Comparison of ENCODE assay signal across 9 cellular contexts in genomic region chr1:6491966-6492365, GRCh38. TPM values are rescaled to one million over a fixed set of nuclear protein-coding genes. Genes with fewer than 3 reads are reported as not detected.
DNase-seq lines count a peak whose midpoint lies in the region; ATAC-seq and TF ChIP-seq lines count a peak whose summit lies in the region.
"Had no signal": no experiment of that assay in that cellular context is flagged by ENCODE, and none has a peak within 500 bp of the region (broad histone marks: within the 10 kb centered on the region; RNA-seq: fewer than 3 reads in every experiment).

No MANE protein-coding gene starts in this region.

- TF ChIP-seq CTCF in left ventricle myocardium inferior (IDR thresholded peaks at IDR 0.05; ENCODE audit: borderline replicate concordance), result no peak
- no peak for TF ChIP-seq CTCF in VCaP (conservative IDR thresholded peaks at IDR 0.05)
- TF ChIP-seq CTCF in fibroblast of the aortic adventitia (IDR thresholded peaks at IDR 0.05; ENCODE audit: insufficient read depth, low read length), result no peak
- no peak for TF ChIP-seq CTCF in stomach (IDR thresholded peaks at IDR 0.05)
- TF ChIP-seq CTCF in left lung (IDR thresholded peaks at IDR 0.05), result no peak

- H3K27me3 ChIP-seq in left ventricle myocardium inferior (ENCODE audit: low read depth) (no peaks in the 10 kb centered on the region), stomach (peaks cover 0 to 32% (median 13%) of the 10 kb centered on the region in 3 donors), left lung (peaks cover 0 to 53% of the 10 kb centered on the region in 2 donors)

- H3K36me3 ChIP-seq in left ventricle myocardium inferior, result no peaks in the 10 kb centered on the region
- no peaks in the 10 kb centered on the region for H3K36me3 ChIP-seq in stomach
- H3K36me3 ChIP-seq in left lung, result no peaks in the 10 kb centered on the region

- no peaks in the 10 kb centered on the region for H3K9me3 ChIP-seq in left ventricle myocardium inferior (replicated peaks)
- no peaks in the 10 kb centered on the region for H3K9me3 ChIP-seq in stomach
- H3K9me3 ChIP-seq in left lung, result no peaks in the 10 kb centered on the region

- DNase-seq in left ventricle myocardium inferior, result no peak
- DNase-seq in left ventricle myocardium superior, result no peak
- no peak for DNase-seq in fibroblast of the aortic adventitia (ENCODE audit: low read depth)
- DNase-seq in stomach, result no peak
- DNase-seq in left lung, result no peak
- DNase-seq in NCI-H2081 (lab: John Stamatoyannopoulos, UW), result no peak
- DNase-seq in NCI-H1436 treated with DMSO at 0.1 percent for 48 hours (lab: John Stamatoyannopoulos, UW), result no peak
- DNase-seq: NCI-H1092 had no signal

- TF ChIP-seq POLR2A in stomach (IDR thresholded peaks at IDR 0.05), result no peak

- H3K27ac ChIP-seq in left ventricle myocardium inferior (replicated peaks) (peak overlapping the region; percentile 79), VCaP (0 out of 2 replicates have a peak overlapping the region, but pooled peaks have one; percentile 87), stomach (peak overlapping the region in 3 of 5 donors; percentile 26 to 88 (median 32)), left lung (no peak overlapping the region)

- ATAC-seq in left ventricle myocardium superior (no peak), left lung (no peak)

- H3K4me1 ChIP-seq in left ventricle myocardium inferior (peaks cover 99% of the 10 kb centered on the region), stomach (peaks cover 22 to 52% (median 43%) of the 10 kb centered on the region in 4 donors), left lung (peaks cover 11 to 26% of the 10 kb centered on the region in 2 donors)

- intact Hi-C loops in left ventricle myocardium inferior (cut with micrococcal nuclease) (no loop called here), left ventricle myocardium superior (cut with micrococcal nuclease) (no loop called here), stomach (cut with DNase I; ENCODE audit: low total_unique reads) (no loop called here), left lung (cut with DNase I) (no loop called here)

- WGBS in stomach, 5 donors, result 58 to 78% (median 73%) methylated on average over 4 to 10 of the region's 10 CpGs

- H3K4me3 ChIP-seq in left ventricle myocardium inferior (peak overlapping the region; percentile 69), fibroblast of the aortic adventitia (ENCODE audit: low read depth, low read length) (peak overlapping the region; percentile 88), stomach (no peak overlapping the region), left lung (no peak overlapping the region)

- no peak for TF ChIP-seq EP300 in stomach (IDR thresholded peaks at IDR 0.05)

RNA-seq across cellular contexts. Expression of gene PLEKHG5, which starts 0.5 kb away (rescaled TPM):
- 16.2 TPM for total RNA-seq in left ventricle myocardium inferior
- 16.9 TPM for total RNA-seq in left ventricle myocardium superior
- 3.8 and 5.1 TPM in 2 replicates for total RNA-seq in fibroblast of the aortic adventitia (ENCODE audit: low replicate concordance)
- 10 to 100 TPM in 2 of 5 donors, 1 to 10 TPM in 3; 4.9 to 58.8 (median 9.8) TPM for total RNA-seq in stomach
- polyA plus RNA-seq in stomach, result 1 to 10 TPM; 1.4 to 7.2 (median 1.8) TPM
- 10 to 100 TPM in 1 of 2 donors, 1 to 10 TPM in 1; 6.3 to 10.7 TPM for total RNA-seq in left lung

RNA-seq across cellular contexts. Expression of gene TNFRSF25, which starts 26.0 kb away (rescaled TPM):
- total RNA-seq in left ventricle myocardium inferior (12.6 TPM), left ventricle myocardium superior (10.8 TPM), fibroblast of the aortic adventitia (ENCODE audit: low replicate concordance) (2.0 and 4.4 TPM in 2 replicates), stomach (100 to 1,000 TPM in 1 of 5 donors, 10 to 100 TPM in 2, 1 to 10 TPM in 2; 6.1 to 215 (median 21.4) TPM), left lung (1 to 10 TPM; 5.6 to 8.4 TPM)
- 10 to 100 TPM in 1 of 3 donors, 1 to 10 TPM in 2; 2.7 to 41.6 (median 2.9) TPM for polyA plus RNA-seq in stomach

Comparison
In these comparisons a context has a peak if more than half of its experiments do, and no peak if none do; other contexts are left out.
1. H3K27ac ChIP-seq: peak in left ventricle myocardium inferior (single experiment), VCaP (single experiment) and stomach (3 of 5); none in left lung (0 of 2).
2. H3K4me3 ChIP-seq: peak in left ventricle myocardium inferior (single experiment) and fibroblast of the aortic adventitia (single experiment); none in stomach (0 of 4) and left lung (0 of 2).